Comparison of ENCODE assay signal across 26 cellular contexts in the genomic region with DNA sequence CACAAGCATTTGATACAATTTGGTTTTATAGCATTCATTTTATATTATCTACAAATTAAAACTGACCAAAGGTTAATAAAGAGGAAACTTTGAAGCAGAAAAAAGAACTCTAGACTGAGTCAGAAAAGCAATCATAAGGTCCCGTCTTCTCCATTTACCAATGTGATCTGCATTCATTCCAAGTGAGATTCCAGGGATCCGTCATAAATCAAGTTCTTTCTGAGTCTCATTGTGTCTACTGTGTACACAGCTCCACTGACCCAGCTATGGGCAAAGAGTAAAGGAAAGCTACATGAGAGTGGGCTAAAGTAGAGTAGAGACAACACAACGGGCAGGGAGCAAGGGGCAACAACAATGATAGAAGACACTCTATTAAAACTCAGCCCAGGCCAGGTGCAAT. TPM values are rescaled to one million over a fixed set of nuclear protein-coding genes. Genes with fewer than 3 reads are reported as not detected.
A peak's percentile ranks its signal among the peaks of the same experiment; 100 is the strongest.
DNase-seq lines count a peak whose midpoint lies in the region; ATAC-seq, FAIRE-seq and TF ChIP-seq lines count a peak whose summit lies in the region.
"Had no signal": no experiment of that assay in that cellular context is flagged by ENCODE, and none has a peak within 500 bp of the region (broad histone marks: within the 10 kb centered on the region; RNA-seq: fewer than 3 reads in every experiment).

No MANE protein-coding gene starts in this region.

- no peaks in the 10 kb centered on the region for H3K36me3 ChIP-seq in mucosa of descending colon (ENCODE audit: low read depth)
- peaks cover 0 to 2% of the 10 kb centered on the region in 2 donors for H3K36me3 ChIP-seq in small intestine (ENCODE audit: control insufficient read depth in 2 of 2, insufficient read depth in 2 of 2, low read length in 2 of 2)
- H3K36me3 ChIP-seq: BE2C had no signal

- TF ChIP-seq CTCF in WTC11 (IDR thresholded peaks at IDR 0.05) (no peak), mucosa of descending colon (IDR thresholded peaks at IDR 0.05) (no peak), progenitor cell of endocrine pancreas (IDR thresholded peaks at IDR 0.05; ENCODE audit: unreplicated experiment) (no peak)

- no peaks in the 10 kb centered on the region for H3K27me3 ChIP-seq in small intestine (ENCODE audit: control insufficient read depth in 2 of 2, insufficient read depth in 2 of 2, low read length in 2 of 2)
- H3K27me3 ChIP-seq: BE2C; BLaER1 treated with 17β-estradiol and CSF1 and Interleukin-3, amounts not matched to agents 10 nM and 100 nM had no signal

- H3K27me3 Mint-ChIP-seq in WTC11 (ENCODE audit: low read depth) = no peaks in the 10 kb centered on the region
- H3K27me3 Mint-ChIP-seq in progenitor cell of endocrine pancreas = no peaks in the 10 kb centered on the region
- H3K27me3 Mint-ChIP-seq in activated naive CD8-positive, alpha-beta T cell treated with anti-CD3 and anti-CD28 coated beads for 36 hours = no peaks in the 10 kb centered on the region
- H3K27me3 Mint-ChIP-seq: CD4-positive, alpha-beta T cell; CD8-positive, alpha-beta memory T cell had no signal

- H3K4me3 ChIP-seq in mucosa of descending colon = no peak overlapping the region
- no peak overlapping the region for H3K4me3 ChIP-seq in small intestine (ENCODE audit: low read depth in 1 of 2, low read length in 2 of 2)
- H3K4me3 ChIP-seq: A549; BLaER1 treated with 17β-estradiol and CSF1 and Interleukin-3, amounts not matched to agents 10 nM and 100 nM; GM12878; GM23338 had no signal

- H3K9me3 ChIP-seq in mucosa of descending colon (no peaks in the 10 kb centered on the region), small intestine (ENCODE audit: control insufficient read depth, low read depth) (no peaks in the 10 kb centered on the region)
- H3K9me3 ChIP-seq: A549, BE2C had no signal

- CTCF ChIA-PET in WTC11 (lab: Charles Lee) = no interaction called here

- no peak for FAIRE-seq in small intestine (lab: Jason Lieb, UNC)
- FAIRE-seq: A549, D721Med, GM12878, GM19239 had no signal

- H3K4me1 ChIP-seq in mucosa of descending colon (ENCODE audit: low read depth) = no peaks in the 10 kb centered on the region
- peaks cover 0 to 5% of the 10 kb centered on the region in 2 donors for H3K4me1 ChIP-seq in small intestine (ENCODE audit: control insufficient read depth in 2 of 2, insufficient read depth in 1 of 2, low read depth in 1 of 2, low read length in 1 of 2)
- H3K4me1 ChIP-seq: A549, BE2C had no signal

- POLR2A ChIA-PET in WTC11 (lab: Charles Lee) = no interaction called here

- DNase-seq in WTC11 (ENCODE audit: low spot score) = no peak
- DNase-seq in mucosa of descending colon = no peak
- no peak for DNase-seq in progenitor cell of endocrine pancreas (ENCODE audit: low spot score, unreplicated experiment)
- DNase-seq in small intestine = peak; percentile 33
- no peak for DNase-seq in NOMO-1 treated with dmso at 0.1 percent for 144 hours (lab: John Stamatoyannopoulos, UW; ENCODE audit: unreplicated experiment)
- DNase-seq in activated naive CD8-positive, alpha-beta T cell treated with anti-CD3 and anti-CD28 coated beads for 36 hours = no peak
- DNase-seq in GM19240 (ENCODE audit: insufficient read length, low spot score) = no peak
- DNase-seq: 8988T; ACHN; AML-193; BE2C; CD4-positive, alpha-beta T cell; CD8-positive, alpha-beta memory T cell; DMS 273 treated with DMSO at 0.1 percent for 48 hours; DMS79; EL; GDM1; H9 had no signal

- H3K4me3 Mint-ChIP-seq in WTC11 (no peak overlapping the region), progenitor cell of endocrine pancreas (ENCODE audit: low read depth) (no peak overlapping the region)
- H3K4me3 Mint-ChIP-seq in activated naive CD8-positive, alpha-beta T cell treated with anti-CD3 and anti-CD28 coated beads for 36 hours = no peak overlapping the region
- H3K4me3 Mint-ChIP-seq: CD14-positive monocyte; CD4-positive, alpha-beta T cell; CD8-positive, alpha-beta memory T cell; GM23338; H9 had no signal

- H3K9me3 Mint-ChIP-seq in WTC11 (peaks cover 4% of the 10 kb centered on the region; the same call in 1 of the 2 replicates), progenitor cell of endocrine pancreas (ENCODE audit: low read depth) (no peaks in the 10 kb centered on the region)
- H3K9me3 Mint-ChIP-seq in activated naive CD8-positive, alpha-beta T cell treated with anti-CD3 and anti-CD28 coated beads for 36 hours = no peaks in the 10 kb centered on the region
- H3K9me3 Mint-ChIP-seq: CD4-positive, alpha-beta T cell; CD8-positive, alpha-beta memory T cell; GM23338; H9 had no signal

- H3K36me3 Mint-ChIP-seq in WTC11 = peaks cover 6% of the 10 kb centered on the region; the same call in 1 of the 2 replicates
- H3K36me3 Mint-ChIP-seq in progenitor cell of endocrine pancreas (ENCODE audit: insufficient read depth) = peaks cover 16% of the 10 kb centered on the region
- peaks cover 3% of the 10 kb centered on the region for H3K36me3 Mint-ChIP-seq in activated naive CD8-positive, alpha-beta T cell treated with anti-CD3 and anti-CD28 coated beads for 36 hours

- intact Hi-C loops in mucosa of descending colon (cut with DNase I, micrococcal nuclease) = no loop called here

- H3K27ac ChIP-seq in small intestine (ENCODE audit: low read depth in 1 of 2, low read length in 1 of 2) = no peak overlapping the region
- H3K27ac ChIP-seq: A549; BLaER1 treated with 17β-estradiol and CSF1 and Interleukin-3, amounts not matched to agents 10 nM and 100 nM had no signal

- 20 to 65% (median 46%) methylated on average over 3 of the region's 3 CpGs for WGBS in small intestine, 3 donors

- H3K27ac Mint-ChIP-seq in WTC11 (peak overlapping the region; percentile 19; the same call in 1 of the 2 replicates), progenitor cell of endocrine pancreas (peak overlapping the region; percentile 23)
- no peak overlapping the region for H3K27ac Mint-ChIP-seq in activated naive CD8-positive, alpha-beta T cell treated with anti-CD3 and anti-CD28 coated beads for 36 hours
- H3K27ac Mint-ChIP-seq: CD14-positive monocyte; CD4-positive, alpha-beta T cell; CD8-positive, alpha-beta memory T cell; GM23338; H9 had no signal

- no peak for ATAC-seq in WTC11
- peak; percentile 31 for ATAC-seq in mucosa of descending colon
- ATAC-seq: A549, GM12878, GM23338, HCT116 had no signal

- peaks cover 13% of the 10 kb centered on the region for H3K4me1 Mint-ChIP-seq in WTC11
- peaks cover 8% of the 10 kb centered on the region for H3K4me1 Mint-ChIP-seq in progenitor cell of endocrine pancreas (ENCODE audit: low read depth)
- peaks cover 23% of the 10 kb centered on the region for H3K4me1 Mint-ChIP-seq in activated naive CD8-positive, alpha-beta T cell treated with anti-CD3 and anti-CD28 coated beads for 36 hours

TF ChIP-seq in WTC11, 78 proteins besides CTCF, POLR2A, EP300 and RAD21 (continues in another document):
- TF ChIP-seq, protein P1, sequence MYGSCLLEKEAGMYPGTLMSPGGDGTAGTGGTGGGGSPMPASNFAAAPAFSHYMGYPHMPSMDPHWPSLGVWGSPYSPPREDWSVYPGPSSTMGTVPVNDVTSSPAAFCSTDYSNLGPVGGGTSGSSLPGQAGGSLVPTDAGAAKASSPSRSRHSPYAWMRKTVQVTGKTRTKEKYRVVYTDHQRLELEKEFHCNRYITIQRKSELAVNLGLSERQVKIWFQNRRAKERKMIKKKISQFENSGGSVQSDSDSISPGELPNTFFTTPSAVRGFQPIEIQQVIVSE (CRISPR knock-in tag; IDR thresholded peaks at IDR 0.05; ENCODE audit: borderline replicate concordance) = no peak
- TF ChIP-seq NFE2L1 (CRISPR knock-in tag; IDR thresholded peaks at IDR 0.05) (no peak), MXD4 (CRISPR knock-in tag; IDR thresholded peaks at IDR 0.05; ENCODE audit: borderline replicate concordance) (no peak), RELA (CRISPR knock-in tag; IDR thresholded peaks at IDR 0.05; ENCODE audit: borderline replicate concordance) (no peak), ZNF138 (CRISPR knock-in tag; conservative IDR thresholded peaks at IDR 0.05) (no peak), SP1 (CRISPR knock-in tag; conservative IDR thresholded peaks at IDR 0.05) (no peak), CREB1 (CRISPR knock-in tag; IDR thresholded peaks at IDR 0.05) (no peak), FOXJ3 (CRISPR knock-in tag; IDR thresholded peaks at IDR 0.05; ENCODE audit: borderline replicate concordance) (no peak)
- TF ChIP-seq, protein P2, sequence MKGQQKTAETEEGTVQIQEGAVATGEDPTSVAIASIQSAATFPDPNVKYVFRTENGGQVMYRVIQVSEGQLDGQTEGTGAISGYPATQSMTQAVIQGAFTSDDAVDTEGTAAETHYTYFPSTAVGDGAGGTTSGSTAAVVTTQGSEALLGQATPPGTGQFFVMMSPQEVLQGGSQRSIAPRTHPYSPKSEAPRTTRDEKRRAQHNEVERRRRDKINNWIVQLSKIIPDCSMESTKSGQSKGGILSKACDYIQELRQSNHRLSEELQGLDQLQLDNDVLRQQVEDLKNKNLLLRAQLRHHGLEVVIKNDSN (CRISPR knock-in tag; IDR thresholded peaks at IDR 0.05) = no peak
- TF ChIP-seq, protein P3, sequence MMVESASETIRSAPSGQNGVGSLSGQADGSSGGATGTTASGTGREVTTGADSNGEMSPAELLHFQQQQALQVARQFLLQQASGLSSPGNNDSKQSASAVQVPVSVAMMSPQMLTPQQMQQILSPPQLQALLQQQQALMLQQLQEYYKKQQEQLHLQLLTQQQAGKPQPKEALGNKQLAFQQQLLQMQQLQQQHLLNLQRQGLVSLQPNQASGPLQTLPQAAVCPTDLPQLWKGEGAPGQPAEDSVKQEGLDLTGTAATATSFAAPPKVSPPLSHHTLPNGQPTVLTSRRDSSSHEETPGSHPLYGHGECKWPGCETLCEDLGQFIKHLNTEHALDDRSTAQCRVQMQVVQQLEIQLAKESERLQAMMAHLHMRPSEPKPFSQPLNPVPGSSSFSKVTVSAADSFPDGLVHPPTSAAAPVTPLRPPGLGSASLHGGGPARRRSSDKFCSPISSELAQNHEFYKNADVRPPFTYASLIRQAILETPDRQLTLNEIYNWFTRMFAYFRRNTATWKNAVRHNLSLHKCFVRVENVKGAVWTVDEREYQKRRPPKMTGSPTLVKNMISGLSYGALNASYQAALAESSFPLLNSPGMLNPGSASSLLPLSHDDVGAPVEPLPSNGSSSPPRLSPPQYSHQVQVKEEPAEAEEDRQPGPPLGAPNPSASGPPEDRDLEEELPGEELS (CRISPR knock-in tag; IDR thresholded peaks at IDR 0.05) = no peak

RNA-seq across cellular contexts. Expression of a gene that starts 15.3 kb away (rescaled TPM):
- total RNA-seq in WTC11 (2021) (23.6 to 25.9 TPM (median 24.2 TPM) in 3 replicates), mucosa of descending colon (10 to 100 TPM; 16.6 to 46.4 (median 19.9) TPM), progenitor cell of endocrine pancreas (45.2 and 50.8 TPM in 2 replicates)
- 10 to 100 TPM in 1 of 3 donors, 1 to 10 TPM in 2; 5.4 to 14.3 (median 5.6) TPM for polyA plus RNA-seq in small intestine
- 10 to 100 TPM; 11.3 to 11.7 TPM for total RNA-seq in activated naive CD8-positive, alpha-beta T cell treated with anti-CD3 and anti-CD28 coated beads for 36 hours
